29 cellular contexts compared by ENCODE assay signal in the genomic region with DNA sequence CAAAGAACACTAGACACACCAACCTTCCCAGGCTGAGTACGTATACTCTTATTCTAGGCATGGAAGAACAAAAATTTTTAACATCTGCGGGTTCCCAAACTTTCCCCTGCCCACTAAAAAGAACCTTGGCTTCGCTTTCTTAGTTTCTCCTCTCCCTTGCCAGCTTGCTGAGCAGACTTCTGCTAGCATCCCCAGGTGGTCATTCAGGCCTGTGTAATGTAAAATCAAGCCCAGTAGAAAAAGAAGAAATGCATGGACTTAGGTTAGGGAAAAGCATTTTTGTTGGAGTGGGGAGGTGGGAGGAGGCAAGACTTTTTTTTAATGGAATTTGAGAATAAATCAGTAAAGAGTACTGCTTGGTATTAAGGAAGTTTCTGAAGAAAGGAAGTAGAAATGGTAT.
"Had no signal": no experiment of that assay in that cellular context is flagged by ENCODE, and none has a peak within 500 bp of the region (broad histone marks: within the 10 kb centered on the region; RNA-seq: fewer than 3 reads in every experiment).

No MANE protein-coding gene starts in this region.

- H3K27ac ChIP-seq: colonic mucosa, epithelial cell of prostate, gastrocnemius medialis, left lung, ovary, right lobe of liver, thoracic aorta, tibial nerve, vagina had no signal

- H3K4me1 Mint-ChIP-seq: naive thymus-derived CD4-positive, alpha-beta T cell; nephron; stimulated activated naive B cell treated with anti-CD40 and anti-IgM and Interleukin-4, amounts not matched to agents 10 μg/mL and 1 μg/mL and 100 μg/mL, for 72 hours had no signal

- H3K4me3 ChIP-seq: colonic mucosa, gastrocnemius medialis, left lung, ovary, right lobe of liver, thoracic aorta, tibial nerve, vagina had no signal

- H3K36me3 Mint-ChIP-seq: naive thymus-derived CD4-positive, alpha-beta T cell; stimulated activated naive B cell treated with anti-CD40 and anti-IgM and Interleukin-4, amounts not matched to agents 10 μg/mL and 1 μg/mL and 100 μg/mL, for 72 hours had no signal

- H3K9me3 ChIP-seq: colonic mucosa, gastrocnemius medialis, left lung, ovary, right lobe of liver, thoracic aorta, tibial nerve, vagina had no signal

- H3K27ac Mint-ChIP-seq: dendritic cell treated with granulocyte-macrophage colony-stimulating factor and Interleukin-4, amounts not matched to agents 40 ng/mL and 50 ng/mL, for 4 days; endodermal cell; naive thymus-derived CD4-positive, alpha-beta T cell; nephron; stimulated activated naive B cell treated with anti-CD40 and anti-IgM and Interleukin-4, amounts not matched to agents 10 μg/mL and 1 μg/mL and 100 μg/mL, for 72 hours; stimulated activated naive CD8-positive, alpha-beta T cell treated with anti-CD3 and anti-CD28 coated beads, Interleukin-15, Interleukin-2, amounts not matched to agents 100 ng/mL and 50 ng/mL, for 24 hours had no signal

- H3K27me3 ChIP-seq: colonic mucosa, gastrocnemius medialis, left lung, ovary, right lobe of liver, tibial nerve, vagina had no signal

- H3K4me1 ChIP-seq: colonic mucosa, gastrocnemius medialis, right lobe of liver, tibial nerve, vagina had no signal

- H3K9me3 Mint-ChIP-seq: dendritic cell treated with granulocyte-macrophage colony-stimulating factor and Interleukin-4, amounts not matched to agents 40 ng/mL and 50 ng/mL, for 4 days; endodermal cell; stimulated activated naive B cell treated with anti-CD40 and anti-IgM and Interleukin-4, amounts not matched to agents 10 μg/mL and 1 μg/mL and 100 μg/mL, for 72 hours; stimulated activated naive CD8-positive, alpha-beta T cell treated with anti-CD3 and anti-CD28 coated beads, Interleukin-15, Interleukin-2, amounts not matched to agents 100 ng/mL and 50 ng/mL, for 24 hours had no signal

- H3K36me3 ChIP-seq: colonic mucosa, gastrocnemius medialis, left lung, ovary, right lobe of liver, thoracic aorta, tibial nerve, vagina had no signal

- H3K27me3 Mint-ChIP-seq: dendritic cell treated with granulocyte-macrophage colony-stimulating factor and Interleukin-4, amounts not matched to agents 40 ng/mL and 50 ng/mL, for 4 days had no signal

- ATAC-seq: esophagus mucosa; gastrocnemius medialis; left cardiac atrium; left lung; naive thymus-derived CD4-positive, alpha-beta T cell; right lobe of liver; stimulated activated naive B cell treated with anti-CD40 and anti-IgM and Interleukin-4, amounts not matched to agents 10 μg/mL and 1 μg/mL and 100 μg/mL, for 72 hours had no signal

- H3K4me3 Mint-ChIP-seq: dendritic cell treated with granulocyte-macrophage colony-stimulating factor and Interleukin-4, amounts not matched to agents 40 ng/mL and 50 ng/mL, for 4 days; endodermal cell; naive thymus-derived CD4-positive, alpha-beta T cell; nephron; stimulated activated naive B cell treated with anti-CD40 and anti-IgM and Interleukin-4, amounts not matched to agents 10 μg/mL and 1 μg/mL and 100 μg/mL, for 72 hours; stimulated activated naive CD8-positive, alpha-beta T cell treated with anti-CD3 and anti-CD28 coated beads, Interleukin-15, Interleukin-2, amounts not matched to agents 100 ng/mL and 50 ng/mL, for 24 hours had no signal

- DNase-seq: colonic mucosa; effector CD8-positive, alpha-beta T cell; endodermal cell; foreskin fibroblast; gastrocnemius medialis; head of caudate nucleus; left cardiac atrium; left lung; mammary epithelial cell; mesendoderm; midbrain; naive thymus-derived CD4-positive, alpha-beta T cell; occipital lobe; ovary; posterior cingulate gyrus; retina; right lobe of liver; small intestine; stimulated activated CD4-positive, alpha-beta T cell treated with anti-CD3 and anti-CD28 coated beads, Interleukin-15, amount 100 ng/mL, for 24 hours; stimulated activated CD4-positive, alpha-beta T cell treated with anti-CD3 and anti-CD28 coated beads, Interleukin-2, amount 100 ng/mL, for 48 hours; stimulated activated naive B cell treated with anti-CD40 and anti-IgM and Interleukin-4, amounts not matched to agents 10 μg/mL and 1 μg/mL and 100 μg/mL, for 72 hours had no signal
